Comparison of ENCODE assay signal across 2 cellular contexts in the genomic region with DNA sequence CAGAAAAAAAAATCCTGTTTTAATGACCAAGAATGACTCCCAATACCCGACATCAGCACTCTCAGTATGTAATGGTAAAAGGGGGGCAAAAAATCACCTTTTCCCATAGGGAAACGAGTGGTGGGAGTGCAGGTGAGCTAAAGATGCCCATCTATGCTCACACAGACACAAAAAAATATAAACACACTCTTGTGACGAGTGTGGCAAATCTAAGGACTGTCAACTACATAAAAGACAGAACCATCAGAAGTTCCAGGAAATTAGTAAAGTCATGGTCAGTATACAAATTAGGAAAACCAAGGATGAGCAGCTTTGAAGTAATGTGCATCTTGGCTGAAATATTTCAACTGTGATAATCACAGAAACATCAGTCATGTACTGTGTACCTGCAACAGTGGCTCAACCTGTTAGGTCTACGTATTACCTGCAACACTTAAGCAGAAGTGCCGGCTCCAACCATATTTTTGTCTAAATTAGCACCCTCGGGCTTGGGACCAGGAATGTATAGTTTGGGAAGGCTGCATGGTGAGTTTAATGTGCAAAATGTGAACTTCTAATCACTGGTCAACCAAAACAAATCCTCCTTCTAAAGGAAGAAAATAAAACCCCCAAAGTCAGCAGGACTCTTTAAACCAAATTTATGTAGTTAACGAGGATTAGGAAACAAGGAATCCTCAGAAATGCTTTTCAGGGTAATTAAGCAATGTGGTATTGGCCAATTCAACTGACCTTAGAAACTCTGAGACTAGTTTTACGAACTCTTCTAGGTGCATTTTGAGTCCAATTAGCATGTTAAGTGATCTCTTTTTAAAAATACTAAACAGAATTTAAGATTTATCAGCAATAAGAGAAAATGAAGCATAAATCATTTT.
TF ChIP-seq lines count a peak whose summit lies in the region.

No MANE protein-coding gene starts in this region.

TF ChIP-seq in GM12878, 131 proteins besides CTCF, POLR2A, EP300 and RAD21:
- TF ChIP-seq NFIC (IDR thresholded peaks at IDR 0.05; ENCODE audit: low read depth, low read length) (no peak), POLR2AphosphoS5 (IDR thresholded peaks at IDR 0.05; ENCODE audit: low read length) (peak; percentile 54), SP1 (IDR thresholded peaks at IDR 0.05; ENCODE audit: low read depth, low read length) (no peak), ZNF24 (IDR thresholded peaks at IDR 0.05) (no peak)

TF ChIP-seq in HEK293T, 16 proteins besides CTCF, POLR2A, EP300 and RAD21:
- TF ChIP-seq TARDBP (IDR thresholded peaks at IDR 0.05) (no peak), LEF1 (IDR thresholded peaks at IDR 0.05; ENCODE audit: borderline replicate concordance) (no peak), L3MBTL2 (conservative IDR thresholded peaks at IDR 0.05) (no peak), FOXK2 (IDR thresholded peaks at IDR 0.05) (no peak), ELF4 (IDR thresholded peaks at IDR 0.05) (no peak), PKNOX1 (IDR thresholded peaks at IDR 0.05) (no peak), FOXA1 (IDR thresholded peaks at IDR 0.05) (no peak), HDGF (IDR thresholded peaks at IDR 0.05; ENCODE audit: borderline replicate concordance) (no peak), BHLHE40 (IDR thresholded peaks at IDR 0.05; ENCODE audit: borderline replicate concordance) (no peak), SP1 (IDR thresholded peaks at IDR 0.05) (no peak), CTBP1 (IDR thresholded peaks at IDR 0.05; ENCODE audit: borderline replicate concordance) (no peak), NFRKB (IDR thresholded peaks at IDR 0.05) (no peak), FOXM1 (IDR thresholded peaks at IDR 0.05; ENCODE audit: borderline replicate concordance) (no peak), ARNT (IDR thresholded peaks at IDR 0.05) (no peak), ZNF384 (IDR thresholded peaks at IDR 0.05) (no peak), SUZ12 (IDR thresholded peaks at IDR 0.05) (no peak)
